30 cellular contexts compared by ENCODE assay signal in the genomic region with DNA sequence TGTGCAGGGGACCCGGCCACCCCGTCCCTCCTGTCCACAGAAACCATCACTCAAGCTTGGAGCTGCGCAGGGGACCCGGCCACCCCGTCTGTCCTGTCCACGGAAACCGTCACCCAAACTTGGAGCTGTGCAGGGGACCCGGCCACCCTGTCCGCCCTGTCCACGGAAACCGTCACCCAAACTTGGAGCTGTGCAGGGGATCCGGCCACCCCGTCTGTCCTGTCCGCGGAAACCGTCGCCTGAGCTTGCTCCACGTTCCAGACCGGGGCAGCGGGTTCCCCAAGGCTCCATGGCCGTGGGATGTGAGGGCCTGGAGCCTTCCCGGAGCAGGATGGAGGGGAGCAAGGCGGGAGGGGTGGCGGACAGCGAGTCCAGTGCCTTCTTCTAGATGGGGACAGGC. TPM values are rescaled to one million over a fixed set of nuclear protein-coding genes. Genes with fewer than 3 reads are reported as not detected.
"Had no signal": no experiment of that assay in that cellular context is flagged by ENCODE, and none has a peak within 500 bp of the region (broad histone marks: within the 10 kb centered on the region; RNA-seq: fewer than 3 reads in every experiment).

No MANE protein-coding gene starts in this region.

- H3K79me2 ChIP-seq: parathyroid adenoma had no signal

- ATAC-seq: natural killer cell treated with Interleukin-12 subunit alpha and Interleukin-12 subunit beta and Interleukin-15 and Interleukin-18, amount 100 ng/mL, for 72 hours; psoas muscle; right cardiac atrium; right lobe of liver; stimulated activated effector memory CD8-positive, alpha-beta T cell treated with anti-CD3 and anti-CD28 coated beads, Interleukin-12 subunit alpha, Interleukin-12 subunit beta, amount 100 ng/mL, for 72 hours; stimulated activated naive B cell treated with anti-CD40 and anti-IgM and Interleukin-4, amounts not matched to agents 10 μg/mL and 1 μg/mL and 100 μg/mL, for 72 hours had no signal

- H2AFZ ChIP-seq: parathyroid adenoma had no signal

- H3K9me3 ChIP-seq: ovary, psoas muscle, right lobe of liver, sigmoid colon, stomach, thoracic aorta, thyroid gland, tibial nerve, upper lobe of left lung, vagina had no signal

- H3K4me1 ChIP-seq: parathyroid adenoma, psoas muscle, right lobe of liver, thyroid gland, upper lobe of left lung had no signal

- H3K36me3 ChIP-seq: ovary, right lobe of liver, sigmoid colon, stomach, thoracic aorta, thyroid gland, tibial nerve, upper lobe of left lung, vagina had no signal

- H3K27ac Mint-ChIP-seq: natural killer cell treated with Interleukin-12 subunit alpha and Interleukin-12 subunit beta and Interleukin-15 and Interleukin-18, amount 100 ng/mL, for 72 hours; nephron progenitor cell; progenitor cell of endocrine pancreas; stimulated activated effector memory CD8-positive, alpha-beta T cell treated with anti-CD3 and anti-CD28 coated beads, Interleukin-12 subunit alpha, Interleukin-12 subunit beta, amount 100 ng/mL, for 72 hours; stimulated activated naive B cell treated with anti-CD40 and anti-IgM and Interleukin-4, amounts not matched to agents 10 μg/mL and 1 μg/mL and 100 μg/mL, for 72 hours; stimulated activated naive CD8-positive, alpha-beta T cell treated with anti-CD3 and anti-CD28 coated beads, Interleukin-15, Interleukin-2, amounts not matched to agents 100 ng/mL and 50 ng/mL, for 24 hours had no signal

- DNase-seq: nephron progenitor cell; occipital lobe; ovary; posterior cingulate gyrus; psoas muscle; right cardiac atrium; right lobe of liver; sigmoid colon; small intestine; stimulated activated CD4-positive, alpha-beta T cell treated with anti-CD3 and anti-CD28 coated beads, Interleukin-15, amount 100 ng/mL, for 24 hours; stimulated activated CD4-positive, alpha-beta T cell treated with anti-CD3 and anti-CD28 coated beads, Interleukin-2, amount 100 ng/mL, for 24 hours; stimulated activated CD4-positive, alpha-beta T cell treated with anti-CD3 and anti-CD28 coated beads, Interleukin-2, amount 100 ng/mL, for 48 hours; stimulated activated CD4-positive, alpha-beta T cell treated with anti-CD3 and anti-CD28 coated beads, Interleukin-4, amount 100 ng/mL, for 24 hours; stimulated activated naive B cell treated with anti-CD40 and anti-IgM and Interleukin-4, amounts not matched to agents 10 μg/mL and 1 μg/mL and 100 μg/mL, for 72 hours; stimulated activated naive CD4-positive, alpha-beta T cell treated with Interleukin-2 at 50 U/mL for 16 hours; thyroid gland; trophoblast cell had no signal

- FAIRE-seq: small intestine, urothelium cell line had no signal

- H3K4me3 Mint-ChIP-seq: natural killer cell treated with Interleukin-12 subunit alpha and Interleukin-12 subunit beta and Interleukin-15 and Interleukin-18, amount 100 ng/mL, for 72 hours; nephron progenitor cell; neural crest cell; stimulated activated effector memory CD8-positive, alpha-beta T cell treated with anti-CD3 and anti-CD28 coated beads, Interleukin-12 subunit alpha, Interleukin-12 subunit beta, amount 100 ng/mL, for 72 hours; stimulated activated naive B cell treated with anti-CD40 and anti-IgM and Interleukin-4, amounts not matched to agents 10 μg/mL and 1 μg/mL and 100 μg/mL, for 72 hours; stimulated activated naive CD8-positive, alpha-beta T cell treated with anti-CD3 and anti-CD28 coated beads, Interleukin-15, Interleukin-2, amounts not matched to agents 100 ng/mL and 50 ng/mL, for 24 hours had no signal

- H3K36me3 Mint-ChIP-seq: natural killer cell treated with Interleukin-12 subunit alpha and Interleukin-12 subunit beta and Interleukin-15 and Interleukin-18, amount 100 ng/mL, for 72 hours; stimulated activated effector memory CD8-positive, alpha-beta T cell treated with anti-CD3 and anti-CD28 coated beads, Interleukin-12 subunit alpha, Interleukin-12 subunit beta, amount 100 ng/mL, for 72 hours; stimulated activated naive B cell treated with anti-CD40 and anti-IgM and Interleukin-4, amounts not matched to agents 10 μg/mL and 1 μg/mL and 100 μg/mL, for 72 hours had no signal

- H3K27ac ChIP-seq: ovary, parathyroid adenoma, psoas muscle, right lobe of liver, sigmoid colon, stomach, thoracic aorta, thyroid gland, tibial nerve, upper lobe of left lung, vagina had no signal

- H3K27me3 ChIP-seq: ovary, right lobe of liver, thyroid gland, vagina had no signal

- H3K4me3 ChIP-seq: ovary, psoas muscle, right lobe of liver, sigmoid colon, stomach, thoracic aorta, thyroid gland, tibial nerve, upper lobe of left lung, vagina had no signal

- H3K9me3 Mint-ChIP-seq: natural killer cell treated with Interleukin-12 subunit alpha and Interleukin-12 subunit beta and Interleukin-15 and Interleukin-18, amount 100 ng/mL, for 72 hours; nephron progenitor cell; neural crest cell; stimulated activated effector memory CD8-positive, alpha-beta T cell treated with anti-CD3 and anti-CD28 coated beads, Interleukin-12 subunit alpha, Interleukin-12 subunit beta, amount 100 ng/mL, for 72 hours; stimulated activated naive B cell treated with anti-CD40 and anti-IgM and Interleukin-4, amounts not matched to agents 10 μg/mL and 1 μg/mL and 100 μg/mL, for 72 hours; stimulated activated naive CD8-positive, alpha-beta T cell treated with anti-CD3 and anti-CD28 coated beads, Interleukin-15, Interleukin-2, amounts not matched to agents 100 ng/mL and 50 ng/mL, for 24 hours had no signal

- H3K9ac ChIP-seq: parathyroid adenoma had no signal

RNA-seq across cellular contexts. Expression of gene SOX8, which starts 25.2 kb away (rescaled TPM):
- total RNA-seq: osteoblast had no signal
